ENCODE assay signal across 7 cellular contexts in genomic region chr13:33542309-33543088, GRCh38.
DNase-seq lines count a peak whose midpoint lies in the region; ATAC-seq and TF ChIP-seq lines count a peak whose summit lies in the region.

No MANE protein-coding gene starts in this region.

- DNase-seq in NCI-H1930 (lab: John Stamatoyannopoulos, UW) (peak; percentile 98 to 99), T-helper 9 cell (peak; percentile 96), astrocyte of the hippocampus (ENCODE audit: low read depth, low spot score) (peak; percentile 100), hepatocyte (ENCODE audit: low spot score) (peak; percentile 99), renal cortical epithelial cell (ENCODE audit: low read depth) (peak; percentile 98)

- H3K4me2 ChIP-seq in hepatocyte: peak overlapping the region; percentile 74

- H3K36me3 ChIP-seq in hepatocyte (replicated peaks; ENCODE audit: insufficient read depth, low read depth): no peaks in the 10 kb centered on the region

- 1% methylated on average over 56 of the region's 70 CpGs for WGBS in hepatocyte (ENCODE audit: low lambda C conversion rate, missing lambda C conversion rate)

- no peaks in the 10 kb centered on the region for H3K9me3 ChIP-seq in hepatocyte (ENCODE audit: low read depth)

- peak overlapping the region; percentile 97 for H3K27ac ChIP-seq in hepatocyte

- H3K9me2 ChIP-seq in hepatocyte (replicated peaks; ENCODE audit: insufficient read depth): no peaks in the 10 kb centered on the region

- peak; percentile 99 for TF ChIP-seq CTCF in hepatocyte (IDR thresholded peaks at IDR 0.05; ENCODE audit: poor library complexity)

- H4K20me1 ChIP-seq in hepatocyte (ENCODE audit: insufficient read depth, poor library complexity, severe bottlenecking): no peaks in the 10 kb centered on the region

- no peaks in the 10 kb centered on the region for H3K79me2 ChIP-seq in hepatocyte

- peak overlapping the region; percentile 76 for H2AFZ ChIP-seq in hepatocyte

- peaks cover 29% of the 10 kb centered on the region for H3K4me1 ChIP-seq in hepatocyte (ENCODE audit: insufficient read depth)

- peak; percentile 90 for ATAC-seq in GM18502 (IDR thresholded peaks at IDR 0.05; ENCODE audit: poor library complexity, unreplicated experiment)
- ATAC-seq in HG02970 (IDR thresholded peaks at IDR 0.05; ENCODE audit: low FRiP score, unreplicated experiment): peak; percentile 90

- H3K27me3 ChIP-seq in hepatocyte: no peaks in the 10 kb centered on the region

- peak overlapping the region; percentile 30 for H3K4me3 ChIP-seq in hepatocyte

Comparison
In these comparisons a context has a peak if more than half of its experiments do, and no peak if none do; other contexts are left out.
1. Peak in every context shown above with its lines: DNase-seq, ATAC-seq, H3K4me3 ChIP-seq and H3K27ac ChIP-seq.